ENCODE assay signal across 20 cellular contexts in the genomic region with DNA sequence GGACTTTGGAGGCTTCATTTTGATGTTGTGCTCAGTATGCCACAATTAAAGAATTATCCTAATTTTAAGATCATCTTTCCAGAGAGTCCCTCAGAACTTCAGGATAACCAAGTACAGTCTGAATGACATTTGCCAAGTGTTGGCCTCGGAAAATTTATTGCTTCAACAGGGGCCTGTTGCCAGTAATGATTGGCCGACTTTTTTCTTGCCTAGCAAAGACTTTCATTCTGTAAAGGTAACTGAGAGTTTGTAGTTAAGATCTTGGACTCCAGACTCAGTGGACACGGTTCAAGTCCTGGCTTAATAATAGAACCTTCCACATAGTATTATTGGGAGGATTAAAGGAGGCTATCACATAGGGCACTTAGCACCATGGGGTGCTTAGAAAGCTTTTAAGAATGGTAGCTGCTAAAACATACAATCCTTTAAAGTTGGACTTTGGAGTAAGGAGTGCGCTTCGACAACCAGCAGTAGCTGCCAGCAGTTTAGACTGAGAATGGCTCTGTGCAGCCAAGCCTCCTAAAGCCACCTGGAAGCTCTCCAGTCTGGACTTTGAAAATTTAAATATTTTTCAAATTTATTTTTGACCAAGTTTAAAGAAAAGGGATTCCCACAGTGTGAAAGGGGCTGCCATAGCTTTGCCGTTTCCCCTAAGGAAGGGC.
"Had no signal": no experiment of that assay in that cellular context is flagged by ENCODE, and none has a peak within 500 bp of the region (broad histone marks: within the 10 kb centered on the region; RNA-seq: fewer than 3 reads in every experiment).

No MANE protein-coding gene starts in this region.

- H3K27me3 Mint-ChIP-seq: central memory CD8-positive, alpha-beta T cell; dendritic cell treated with granulocyte-macrophage colony-stimulating factor and Interleukin-4, amounts not matched to agents 40 ng/mL and 50 ng/mL, for 4 days; progenitor cell of endocrine pancreas had no signal

- H2AFZ ChIP-seq: parathyroid adenoma had no signal

- H3K36me3 Mint-ChIP-seq: naive B cell; natural killer cell treated with Interleukin-12 subunit alpha and Interleukin-12 subunit beta and Interleukin-15 and Interleukin-18, amount 100 ng/mL, for 72 hours; stimulated activated naive B cell treated with anti-CD40 and anti-IgM and Interleukin-4, amounts not matched to agents 10 μg/mL and 1 μg/mL and 100 μg/mL, for 72 hours had no signal

- H3K9ac ChIP-seq: parathyroid adenoma had no signal

- H3K27me3 ChIP-seq: colonic mucosa, esophagus squamous epithelium, tibial nerve, upper lobe of left lung had no signal

- H3K36me3 ChIP-seq: colonic mucosa, esophagus squamous epithelium, left ventricle myocardium inferior, lower lobe of right lung, thoracic aorta, tibial nerve, upper lobe of left lung had no signal

- H3K27ac ChIP-seq: colonic mucosa, esophagus squamous epithelium, left ventricle myocardium inferior, lower lobe of right lung, parathyroid adenoma, thoracic aorta, tibial nerve, upper lobe of left lung had no signal

- H3K9me3 Mint-ChIP-seq: central memory CD8-positive, alpha-beta T cell; dendritic cell treated with granulocyte-macrophage colony-stimulating factor and Interleukin-4, amounts not matched to agents 40 ng/mL and 50 ng/mL, for 4 days; natural killer cell treated with Interleukin-12 subunit alpha and Interleukin-12 subunit beta and Interleukin-15 and Interleukin-18, amount 100 ng/mL, for 72 hours; neural crest cell had no signal

- H3K4me1 Mint-ChIP-seq: central memory CD8-positive, alpha-beta T cell; naive B cell; neural crest cell; stimulated activated naive B cell treated with anti-CD40 and anti-IgM and Interleukin-4, amounts not matched to agents 10 μg/mL and 1 μg/mL and 100 μg/mL, for 72 hours had no signal

- H3K79me2 ChIP-seq: parathyroid adenoma had no signal

- H3K9me3 ChIP-seq: colonic mucosa, esophagus squamous epithelium, lower lobe of right lung, thoracic aorta, upper lobe of left lung had no signal

- H3K4me3 ChIP-seq: colonic mucosa, esophagus squamous epithelium, left ventricle myocardium inferior, lower lobe of right lung, thoracic aorta, tibial nerve, upper lobe of left lung had no signal

- H3K4me1 ChIP-seq: colonic mucosa, parathyroid adenoma had no signal

- ATAC-seq: lower lobe of right lung; natural killer cell treated with Interleukin-12 subunit alpha and Interleukin-12 subunit beta and Interleukin-15 and Interleukin-18, amount 100 ng/mL, for 72 hours; sciatic nerve; stimulated activated naive B cell treated with anti-CD40 and anti-IgM and Interleukin-4, amounts not matched to agents 10 μg/mL and 1 μg/mL and 100 μg/mL, for 72 hours had no signal

- H3K4me3 Mint-ChIP-seq: central memory CD8-positive, alpha-beta T cell; dendritic cell treated with granulocyte-macrophage colony-stimulating factor and Interleukin-4, amounts not matched to agents 40 ng/mL and 50 ng/mL, for 4 days; naive B cell; natural killer cell treated with Interleukin-12 subunit alpha and Interleukin-12 subunit beta and Interleukin-15 and Interleukin-18, amount 100 ng/mL, for 72 hours; neural crest cell; stimulated activated naive B cell treated with anti-CD40 and anti-IgM and Interleukin-4, amounts not matched to agents 10 μg/mL and 1 μg/mL and 100 μg/mL, for 72 hours; stimulated activated naive CD8-positive, alpha-beta T cell treated with anti-CD3 and anti-CD28 coated beads, Interleukin-15, Interleukin-2, amounts not matched to agents 100 ng/mL and 50 ng/mL, for 24 hours had no signal

- DNase-seq: colonic mucosa; effector CD8-positive, alpha-beta T cell; esophagus squamous epithelium; foreskin melanocyte; kidney; left ventricle myocardium inferior; lower lobe of right lung; naive B cell; stimulated activated naive B cell treated with anti-CD40 and anti-IgM and Interleukin-4, amounts not matched to agents 10 μg/mL and 1 μg/mL and 100 μg/mL, for 72 hours; upper lobe of left lung had no signal

- H3K27ac Mint-ChIP-seq: dendritic cell treated with granulocyte-macrophage colony-stimulating factor and Interleukin-4, amounts not matched to agents 40 ng/mL and 50 ng/mL, for 4 days; naive B cell; natural killer cell treated with Interleukin-12 subunit alpha and Interleukin-12 subunit beta and Interleukin-15 and Interleukin-18, amount 100 ng/mL, for 72 hours; progenitor cell of endocrine pancreas; stimulated activated naive B cell treated with anti-CD40 and anti-IgM and Interleukin-4, amounts not matched to agents 10 μg/mL and 1 μg/mL and 100 μg/mL, for 72 hours; stimulated activated naive CD8-positive, alpha-beta T cell treated with anti-CD3 and anti-CD28 coated beads, Interleukin-15, Interleukin-2, amounts not matched to agents 100 ng/mL and 50 ng/mL, for 24 hours had no signal
